In genomic region chrX:68741864-68742263, GRCh38 we compare ENCODE assay signal across 1 cellular context.
TF ChIP-seq lines count a peak whose summit lies in the region.
"Not testable (repeated sequence)": the region's sequence is repeated elsewhere in the genome, so short reads cannot be mapped to it uniquely, and the experiment has no call there.

No MANE protein-coding gene starts in this region.

- H3K9me3 ChIP-seq in HEK293 (ENCODE audit: control insufficient read depth, insufficient read depth, low read depth, low read length), result not testable (repeated sequence)

- H3K36me3 ChIP-seq in HEK293 (ENCODE audit: control insufficient read depth in 2 of 2, insufficient read depth in 1 of 2, low read length in 2 of 2), result not testable (repeated sequence)

- not testable (repeated sequence) for TF ChIP-seq CTCF in HEK293 (tag by site-specific recombination; IDR thresholded peaks at IDR 0.05)

- not testable (repeated sequence) for H3K27ac ChIP-seq in HEK293 (ENCODE audit: extremely low read depth, low read depth, low read length)

- CTCF ChIA-PET in HEK293 (lab: Yijun Ruan, JAX), result not testable (repeated sequence)

- H3K4me3 ChIP-seq in HEK293 (ENCODE audit: low read depth, low read length), result not testable (repeated sequence)

- POLR2A ChIA-PET in HEK293 (lab: Yijun Ruan, JAX), result not testable (repeated sequence)

- H3K4me1 ChIP-seq in HEK293 (ENCODE audit: control insufficient read depth, insufficient read depth, low read length), result not testable (repeated sequence)

TF ChIP-seq in HEK293, 187 proteins besides CTCF, POLR2A, EP300 and RAD21:
- TF ChIP-seq ZNF580 (tag by site-specific recombination; IDR thresholded peaks at IDR 0.05) (0 out of 2 replicates have a peak, but pooled peaks have one; percentile 38), ZNF280D (tag by site-specific recombination; IDR thresholded peaks at IDR 0.05) (0 out of 2 replicates have a peak, but pooled peaks have one; percentile 42), ZNF146 (tag by site-specific recombination; IDR thresholded peaks at IDR 0.05) (peak; percentile 95)
